In genomic region chr17:42130310-42130936, GRCh38 we compare ENCODE assay signal across 15 cellular contexts. TPM values are rescaled to one million over a fixed set of nuclear protein-coding genes. Genes with fewer than 3 reads are reported as not detected.
A peak's percentile ranks its signal among the peaks of the same experiment; 100 is the strongest.
DNase-seq lines count a peak whose midpoint lies in the region; ATAC-seq, FAIRE-seq and TF ChIP-seq lines count a peak whose summit lies in the region.
"Had no signal": no experiment of that assay in that cellular context is flagged by ENCODE, and none has a peak within 500 bp of the region (broad histone marks: within the 10 kb centered on the region; RNA-seq: fewer than 3 reads in every experiment).

No MANE protein-coding gene starts in this region.

- no peak overlapping the region for H2AFZ ChIP-seq in HepG2 (ENCODE audit: low read length)

- H3K9ac ChIP-seq in HepG2 (ENCODE audit: insufficient read depth, low read depth, low read length), result no peak overlapping the region

- POLR2A ChIA-PET in HepG2 (lab: Yijun Ruan, JAX), result interaction anchor here (1.7 kb wide), 1 partner anchor 9 kb away, joined by 9 read pairs; the partner anchor contains the start of gene KAT2A

- peaks cover 38% of the 10 kb centered on the region for H3K4me1 Mint-ChIP-seq in activated naive CD4-positive, alpha-beta T cell treated with anti-CD3 and anti-CD28 coated beads for 36 hours (ENCODE audit: low read depth)
- H3K4me1 Mint-ChIP-seq in activated naive CD4-positive, alpha-beta T cell treated with anti-CD3 and anti-CD28 coated beads, Interleukin-2, amount 10 ng/mL, durations not matched to agents 7 days and 5 days, result peaks cover 39% of the 10 kb centered on the region
- peaks cover 40% of the 10 kb centered on the region for H3K4me1 Mint-ChIP-seq in activated naive CD8-positive, alpha-beta T cell (ENCODE audit: low read depth)

- peaks cover 15% of the 10 kb centered on the region for H3K36me3 Mint-ChIP-seq in activated naive CD4-positive, alpha-beta T cell treated with anti-CD3 and anti-CD28 coated beads for 36 hours (ENCODE audit: low read depth)
- peaks cover 52% of the 10 kb centered on the region for H3K36me3 Mint-ChIP-seq in activated naive CD4-positive, alpha-beta T cell treated with anti-CD3 and anti-CD28 coated beads, Interleukin-2, amount 10 ng/mL, durations not matched to agents 7 days and 5 days
- H3K36me3 Mint-ChIP-seq in activated naive CD8-positive, alpha-beta T cell, result peaks cover 5% of the 10 kb centered on the region

- peak; percentile 55 for ATAC-seq in HepG2
- ATAC-seq in GM18870 (IDR thresholded peaks at IDR 0.05; ENCODE audit: unreplicated experiment), result no peak

- H3K27ac Mint-ChIP-seq in activated naive CD4-positive, alpha-beta T cell treated with anti-CD3 and anti-CD28 coated beads for 36 hours, result peak overlapping the region; percentile 69
- no peak overlapping the region for H3K27ac Mint-ChIP-seq in activated naive CD4-positive, alpha-beta T cell treated with anti-CD3 and anti-CD28 coated beads, Interleukin-2, amount 10 ng/mL, durations not matched to agents 7 days and 5 days
- H3K27ac Mint-ChIP-seq in activated naive CD8-positive, alpha-beta T cell, result peak overlapping the region; percentile 85

- H3K4me3 ChIP-seq in HepG2 (replicated peaks in 1 of 3; ENCODE audit: insufficient read depth in 1 of 3, low read depth in 2 of 3, low read length in 3 of 3), result no peak overlapping the region

- no peak for FAIRE-seq in HepG2 (lab: Jason Lieb, UNC)
- FAIRE-seq: GM18507 had no signal

- H3K9me3 Mint-ChIP-seq in activated naive CD4-positive, alpha-beta T cell treated with anti-CD3 and anti-CD28 coated beads for 36 hours, result no peaks in the 10 kb centered on the region
- H3K9me3 Mint-ChIP-seq in activated naive CD4-positive, alpha-beta T cell treated with anti-CD3 and anti-CD28 coated beads, Interleukin-2, amount 10 ng/mL, durations not matched to agents 7 days and 5 days, result no peaks in the 10 kb centered on the region
- H3K9me3 Mint-ChIP-seq in activated naive CD8-positive, alpha-beta T cell (ENCODE audit: low read depth), result no peaks in the 10 kb centered on the region

- in situ Hi-C loops in HepG2 (cut with HindIII; ENCODE audit: extremely low pct_ligation_motif_present, low pct_unique_long_range_greater_than_20kb), result no loop called here

- H3K27me3 Mint-ChIP-seq in activated naive CD4-positive, alpha-beta T cell treated with anti-CD3 and anti-CD28 coated beads for 36 hours (ENCODE audit: low read depth), result no peaks in the 10 kb centered on the region
- H3K27me3 Mint-ChIP-seq in activated naive CD4-positive, alpha-beta T cell treated with anti-CD3 and anti-CD28 coated beads, Interleukin-2, amount 10 ng/mL, durations not matched to agents 7 days and 5 days, result no peaks in the 10 kb centered on the region
- no peaks in the 10 kb centered on the region for H3K27me3 Mint-ChIP-seq in activated naive CD8-positive, alpha-beta T cell

- peaks cover 43% of the 10 kb centered on the region for H3K79me2 ChIP-seq in HepG2 (ENCODE audit: insufficient read depth, low read length)

- peaks cover 3% of the 10 kb centered on the region; the same call in 1 of the 2 replicates for H4K20me1 ChIP-seq in HepG2 (ENCODE audit: insufficient read depth, low read length)

- no peak overlapping the region for H3K4me2 ChIP-seq in HepG2 (ENCODE audit: low read depth, low read length)

- TF ChIP-seq CTCF in HepG2 (CRISPR knock-in tag; IDR thresholded peaks at IDR 0.05), result peak; percentile 22

- H3K36me3 ChIP-seq in HepG2 (replicated peaks in 1 of 2; ENCODE audit: control insufficient read depth in 1 of 2, insufficient read depth in 2 of 2, low read length in 2 of 2), result peaks cover 40 to 86% of the 10 kb centered on the region in 2 experiments

- H3K27ac ChIP-seq in HepG2 (ENCODE audit: extremely low read length, insufficient read depth, low read length), result no peak overlapping the region
- peak overlapping the region; percentile 79 for H3K27ac ChIP-seq in temporal lobe (ENCODE audit: low read depth, low read length)

- no peak for TF ChIP-seq POLR2A in HepG2 (IDR thresholded peaks at IDR 0.05; ENCODE audit: insufficient read depth in 1 of 2, low read depth in 2 of 2, low read length in 2 of 2)

- H3K4me3 Mint-ChIP-seq in activated naive CD4-positive, alpha-beta T cell treated with anti-CD3 and anti-CD28 coated beads for 36 hours, result no peak overlapping the region
- no peak overlapping the region for H3K4me3 Mint-ChIP-seq in activated naive CD4-positive, alpha-beta T cell treated with anti-CD3 and anti-CD28 coated beads, Interleukin-2, amount 10 ng/mL, durations not matched to agents 7 days and 5 days
- no peak overlapping the region for H3K4me3 Mint-ChIP-seq in activated naive CD8-positive, alpha-beta T cell

- TF ChIP-seq EP300 in HepG2 (IDR thresholded peaks at IDR 0.05; ENCODE audit: low read depth in 2 of 2, low read length in 2 of 2) (no peak), HepG2 (CRISPR knock-in tag; IDR thresholded peaks at IDR 0.05; ENCODE audit: borderline replicate concordance) (no peak)

- peaks cover 32% of the 10 kb centered on the region for H3K4me1 ChIP-seq in HepG2 (ENCODE audit: insufficient read depth, low read length)

- no peaks in the 10 kb centered on the region for H3K9me3 ChIP-seq in HepG2 (ENCODE audit: low read length)

- 95% methylated on average over 16 of the region's 16 CpGs for WGBS in HepG2 (ENCODE audit: low lambda C conversion rate)

- CTCF ChIA-PET in activated naive CD4-positive, alpha-beta T cell treated with anti-CD3 and anti-CD28 coated beads for 36 hours (lab: Charles Lee), result interaction anchor here (0.6 to 1.9 kb wide), 6 partner anchors 11 to 272 kb away, joined by 3 to 7 read pairs (median 3); no protein-coding TSS in a partner anchor
- CTCF ChIA-PET in activated naive CD4-positive, alpha-beta T cell treated with anti-CD3 and anti-CD28 coated beads, Interleukin-2, amount 10 ng/mL, durations not matched to agents 7 days and 5 days (lab: Charles Lee), result interaction anchor here (0.9 to 3.8 kb wide), 7 partner anchors 11 to 276 kb away, joined by 3 to 17 read pairs (median 4); partner anchors contain the start of gene GHDC
- CTCF ChIA-PET in HepG2 (lab: Yijun Ruan, JAX; ENCODE audit: low intra/inter-chr PET ratio, low total read pairs), result no interaction called here

- intact Hi-C loops in activated naive CD4-positive, alpha-beta T cell treated with anti-CD3 and anti-CD28 coated beads for 36 hours (cut with micrococcal nuclease), result no loop called here
- intact Hi-C loops in HepG2 (cut with micrococcal nuclease; ENCODE audit: unreplicated experiment), result no loop called here

- no TSS peak for BruUV-seq in HepG2 (replicated peaks; lab: Mats Ljungman, UMichigan)

- TF ChIP-seq RAD21 in HepG2 (CRISPR knock-in tag; IDR thresholded peaks at IDR 0.05), result no peak

- DNase-seq in activated naive CD4-positive, alpha-beta T cell treated with anti-CD3 and anti-CD28 coated beads for 36 hours, result no peak
- no peak for DNase-seq in activated naive CD4-positive, alpha-beta T cell treated with anti-CD3 and anti-CD28 coated beads, Interleukin-2, amount 10 ng/mL, durations not matched to agents 7 days and 5 days
- DNase-seq in HepG2 (ENCODE audit: low spot score) (no peak), NCI-H2171 treated with DMSO at 0.1 percent for 48 hours (lab: John Stamatoyannopoulos, UW) (no peak), SW 1271 (lab: John Stamatoyannopoulos, UW) (no peak)
- DNase-seq: ACHN, foreskin melanocyte, NCI-H187 treated with DMSO at 0.1 percent for 48 hours, OCI-M1, T-helper 9 cell had no signal

- H3K27me3 ChIP-seq in HepG2 (ENCODE audit: control insufficient read depth in 1 of 2, insufficient read depth in 2 of 2, low read length in 2 of 2), result no peaks in the 10 kb centered on the region

RNA-seq across cellular contexts. Expression of gene HSPB9, which starts 7.8 kb away (rescaled TPM):
- not detected for total RNA-seq in activated naive CD4-positive, alpha-beta T cell treated with anti-CD3 and anti-CD28 coated beads for 36 hours
- 0.13 and 0.24 TPM in 2 replicates for total RNA-seq in HepG2 (2016; rRNA removed; fragmentation: Illumina TruSeq; extraction: Trizol)
- not detected in 2 replicates for total RNA-seq in HepG2 (2016; cell fraction: cytosol; rRNA removed; fragmentation: Illumina TruSeq; extraction: Trizol; ENCODE audit: low read depth)
- total RNA-seq in HepG2 (2016; cell fraction: insoluble cytoplasmic fraction; rRNA removed; fragmentation: Illumina TruSeq; extraction: Trizol), result 0.09 and 0.24 TPM in 2 replicates
- total RNA-seq in HepG2 (2016; cell fraction: membrane; rRNA removed; fragmentation: Illumina TruSeq; extraction: Trizol), result 0.14 and 0.19 TPM in 2 replicates
- total RNA-seq in HepG2 (2016; cell fraction: nucleus; rRNA removed; fragmentation: Illumina TruSeq; extraction: Trizol), result 0.25 TPM in 1 of 2 replicates, not detected in the other
- polyA plus RNA-seq in HepG2 (2011; rRNA removed), result 0.05 and 0.31 TPM in 2 replicates
- 0.07 and 0.10 TPM in 2 replicates for polyA plus RNA-seq in HepG2 (2011; cell fraction: cytosol; rRNA removed)
- 0.66 and 1.2 TPM in 2 replicates for polyA plus RNA-seq in HepG2 (2011; cell fraction: nucleus; rRNA removed)
- 0.28 and 0.44 TPM in 2 replicates for polyA plus RNA-seq in HepG2 (2012)
- not detected in 2 replicates for polyA plus RNA-seq in HepG2 (2016; cell fraction: cytosol; fragmentation: Illumina TruSeq; extraction: Trizol; ENCODE audit: low read depth)
- not detected in 2 replicates for polyA plus RNA-seq in HepG2 (2016; cell fraction: insoluble cytoplasmic fraction; fragmentation: Illumina TruSeq; extraction: Trizol; ENCODE audit: low read depth)
- 0.09 and 0.14 TPM in 2 replicates for polyA plus RNA-seq in HepG2 (2016; cell fraction: membrane; fragmentation: Illumina TruSeq; extraction: Trizol; ENCODE audit: low read depth)
- 0.55 and 0.56 TPM in 2 replicates for polyA plus RNA-seq in HepG2 (2016; cell fraction: nucleus; fragmentation: Illumina TruSeq; extraction: Trizol; ENCODE audit: insufficient read depth, low read depth)
- polyA minus RNA-seq in HepG2 (2011; rRNA and poly(A)+ RNA removed; ENCODE audit: low replicate concordance), result 0.22 TPM in 1 of 2 replicates, not detected in the other
- polyA minus RNA-seq in HepG2 (2011; cell fraction: cytosol; rRNA and poly(A)+ RNA removed), result not detected in 2 replicates
- not detected in 2 replicates for polyA minus RNA-seq in HepG2 (2011; cell fraction: nucleus; rRNA and poly(A)+ RNA removed)
- not detected for total RNA-seq in temporal lobe
- total RNA-seq: renal cortical epithelial cell had no signal

RNA-seq across cellular contexts. Expression of gene KAT2A, which starts 9.3 kb away (rescaled TPM):
- total RNA-seq in activated naive CD4-positive, alpha-beta T cell treated with anti-CD3 and anti-CD28 coated beads for 36 hours, result 10 to 100 TPM; 57.3 to 59.0 TPM
- 20.2 and 29.1 TPM in 2 replicates for total RNA-seq in HepG2 (2016; rRNA removed; fragmentation: Illumina TruSeq; extraction: Trizol)
- total RNA-seq in HepG2 (2016; cell fraction: cytosol; rRNA removed; fragmentation: Illumina TruSeq; extraction: Trizol; ENCODE audit: low read depth), result 4.7 and 4.9 TPM in 2 replicates
- 16.6 and 30.9 TPM in 2 replicates for total RNA-seq in HepG2 (2016; cell fraction: insoluble cytoplasmic fraction; rRNA removed; fragmentation: Illumina TruSeq; extraction: Trizol)
- 7.0 and 9.1 TPM in 2 replicates for total RNA-seq in HepG2 (2016; cell fraction: membrane; rRNA removed; fragmentation: Illumina TruSeq; extraction: Trizol)
- 51.9 and 59.6 TPM in 2 replicates for total RNA-seq in HepG2 (2016; cell fraction: nucleus; rRNA removed; fragmentation: Illumina TruSeq; extraction: Trizol)
- polyA plus RNA-seq in HepG2 (2011; rRNA removed), result 90.4 and 126 TPM in 2 replicates
- 13.5 and 18.5 TPM in 2 replicates for polyA plus RNA-seq in HepG2 (2011; cell fraction: cytosol; rRNA removed)
- 978 and 1,153 TPM in 2 replicates for polyA plus RNA-seq in HepG2 (2011; cell fraction: nucleus; rRNA removed)
- polyA plus RNA-seq in HepG2 (2012), result 38.7 and 62.0 TPM in 2 replicates
- polyA plus RNA-seq in HepG2 (2016; cell fraction: cytosol; fragmentation: Illumina TruSeq; extraction: Trizol; ENCODE audit: low read depth), result 3.5 and 4.1 TPM in 2 replicates
- polyA plus RNA-seq in HepG2 (2016; cell fraction: insoluble cytoplasmic fraction; fragmentation: Illumina TruSeq; extraction: Trizol; ENCODE audit: low read depth), result 24.7 and 33.4 TPM in 2 replicates
- polyA plus RNA-seq in HepG2 (2016; cell fraction: membrane; fragmentation: Illumina TruSeq; extraction: Trizol; ENCODE audit: low read depth), result 7.9 and 9.2 TPM in 2 replicates
- polyA plus RNA-seq in HepG2 (2016; cell fraction: nucleus; fragmentation: Illumina TruSeq; extraction: Trizol; ENCODE audit: insufficient read depth, low read depth), result 347 and 353 TPM in 2 replicates
- 33.5 and 71.7 TPM in 2 replicates for polyA minus RNA-seq in HepG2 (2011; rRNA and poly(A)+ RNA removed; ENCODE audit: low replicate concordance)
- polyA minus RNA-seq in HepG2 (2011; cell fraction: cytosol; rRNA and poly(A)+ RNA removed), result 7.8 and 9.6 TPM in 2 replicates
- 54.6 and 61.9 TPM in 2 replicates for polyA minus RNA-seq in HepG2 (2011; cell fraction: nucleus; rRNA and poly(A)+ RNA removed)
- total RNA-seq in temporal lobe, result 11.3 TPM

RNA-seq across cellular contexts. Expression of gene DHX58, which starts 17.9 kb away (rescaled TPM):
- total RNA-seq in activated naive CD4-positive, alpha-beta T cell treated with anti-CD3 and anti-CD28 coated beads for 36 hours, result 10 to 100 TPM; 44.4 to 46.3 TPM
- total RNA-seq in HepG2 (2016; rRNA removed; fragmentation: Illumina TruSeq; extraction: Trizol), result 3.9 and 6.7 TPM in 2 replicates
- 1.6 TPM in 2 replicates for total RNA-seq in HepG2 (2016; cell fraction: cytosol; rRNA removed; fragmentation: Illumina TruSeq; extraction: Trizol; ENCODE audit: low read depth)
- 4.7 and 7.5 TPM in 2 replicates for total RNA-seq in HepG2 (2016; cell fraction: insoluble cytoplasmic fraction; rRNA removed; fragmentation: Illumina TruSeq; extraction: Trizol)
- 2.1 and 3.5 TPM in 2 replicates for total RNA-seq in HepG2 (2016; cell fraction: membrane; rRNA removed; fragmentation: Illumina TruSeq; extraction: Trizol)
- 6.4 and 10.0 TPM in 2 replicates for total RNA-seq in HepG2 (2016; cell fraction: nucleus; rRNA removed; fragmentation: Illumina TruSeq; extraction: Trizol)
- 7.8 and 13.5 TPM in 2 replicates for polyA plus RNA-seq in HepG2 (2011; rRNA removed)
- 5.7 TPM in 2 replicates for polyA plus RNA-seq in HepG2 (2011; cell fraction: cytosol; rRNA removed)
- 29.5 and 34.5 TPM in 2 replicates for polyA plus RNA-seq in HepG2 (2011; cell fraction: nucleus; rRNA removed)
- 4.3 and 5.5 TPM in 2 replicates for polyA plus RNA-seq in HepG2 (2012)
- 0.87 and 1.1 TPM in 2 replicates for polyA plus RNA-seq in HepG2 (2016; cell fraction: cytosol; fragmentation: Illumina TruSeq; extraction: Trizol; ENCODE audit: low read depth)
- 3.0 and 5.2 TPM in 2 replicates for polyA plus RNA-seq in HepG2 (2016; cell fraction: insoluble cytoplasmic fraction; fragmentation: Illumina TruSeq; extraction: Trizol; ENCODE audit: low read depth)
- polyA plus RNA-seq in HepG2 (2016; cell fraction: membrane; fragmentation: Illumina TruSeq; extraction: Trizol; ENCODE audit: low read depth), result 1.7 and 1.9 TPM in 2 replicates
- polyA plus RNA-seq in HepG2 (2016; cell fraction: nucleus; fragmentation: Illumina TruSeq; extraction: Trizol; ENCODE audit: insufficient read depth, low read depth), result 16.3 and 17.6 TPM in 2 replicates
- 0.58 and 15.8 TPM in 2 replicates for polyA minus RNA-seq in HepG2 (2011; rRNA and poly(A)+ RNA removed; ENCODE audit: low replicate concordance)
- 1.7 and 2.0 TPM in 2 replicates for polyA minus RNA-seq in HepG2 (2011; cell fraction: cytosol; rRNA and poly(A)+ RNA removed)
- 6.4 and 9.6 TPM in 2 replicates for polyA minus RNA-seq in HepG2 (2011; cell fraction: nucleus; rRNA and poly(A)+ RNA removed)
- total RNA-seq in temporal lobe, result 1.5 TPM

RNA-seq across cellular contexts. Expression of gene RAB5C, which starts 24.4 kb away (rescaled TPM):
- total RNA-seq in activated naive CD4-positive, alpha-beta T cell treated with anti-CD3 and anti-CD28 coated beads for 36 hours, result 10 to 100 TPM; 32.5 to 36.6 TPM
- total RNA-seq in HepG2 (2016; rRNA removed; fragmentation: Illumina TruSeq; extraction: Trizol) (110 and 136 TPM in 2 replicates), temporal lobe (49.4 TPM)
- total RNA-seq in HepG2 (2016; cell fraction: cytosol; rRNA removed; fragmentation: Illumina TruSeq; extraction: Trizol; ENCODE audit: low read depth), result 61.7 and 72.3 TPM in 2 replicates
- 112 and 128 TPM in 2 replicates for total RNA-seq in HepG2 (2016; cell fraction: insoluble cytoplasmic fraction; rRNA removed; fragmentation: Illumina TruSeq; extraction: Trizol)
- 97.4 and 130 TPM in 2 replicates for total RNA-seq in HepG2 (2016; cell fraction: membrane; rRNA removed; fragmentation: Illumina TruSeq; extraction: Trizol)
- 58.3 and 58.4 TPM in 2 replicates for total RNA-seq in HepG2 (2016; cell fraction: nucleus; rRNA removed; fragmentation: Illumina TruSeq; extraction: Trizol)
- polyA plus RNA-seq in HepG2 (2011; rRNA removed), result 123 and 129 TPM in 2 replicates
- 151 and 173 TPM in 2 replicates for polyA plus RNA-seq in HepG2 (2011; cell fraction: cytosol; rRNA removed)
- 63.1 and 63.8 TPM in 2 replicates for polyA plus RNA-seq in HepG2 (2011; cell fraction: nucleus; rRNA removed)
- polyA plus RNA-seq in HepG2 (2012), result 88.1 and 94.6 TPM in 2 replicates
- 121 and 161 TPM in 2 replicates for polyA plus RNA-seq in HepG2 (2016; cell fraction: cytosol; fragmentation: Illumina TruSeq; extraction: Trizol; ENCODE audit: low read depth)
- 256 and 287 TPM in 2 replicates for polyA plus RNA-seq in HepG2 (2016; cell fraction: insoluble cytoplasmic fraction; fragmentation: Illumina TruSeq; extraction: Trizol; ENCODE audit: low read depth)
- 158 and 192 TPM in 2 replicates for polyA plus RNA-seq in HepG2 (2016; cell fraction: membrane; fragmentation: Illumina TruSeq; extraction: Trizol; ENCODE audit: low read depth)
- polyA plus RNA-seq in HepG2 (2016; cell fraction: nucleus; fragmentation: Illumina TruSeq; extraction: Trizol; ENCODE audit: insufficient read depth, low read depth), result 155 and 165 TPM in 2 replicates
- 69.9 and 105 TPM in 2 replicates for polyA minus RNA-seq in HepG2 (2011; rRNA and poly(A)+ RNA removed; ENCODE audit: low replicate concordance)
- polyA minus RNA-seq in HepG2 (2011; cell fraction: cytosol; rRNA and poly(A)+ RNA removed), result 30.2 and 31.4 TPM in 2 replicates
- 15.9 and 19.8 TPM in 2 replicates for polyA minus RNA-seq in HepG2 (2011; cell fraction: nucleus; rRNA and poly(A)+ RNA removed)

RNA-seq across cellular contexts. Expression of gene ZNF385C, which starts 32.1 kb away (rescaled TPM):
- under 1 TPM; 0.36 to 0.77 TPM for total RNA-seq in activated naive CD4-positive, alpha-beta T cell treated with anti-CD3 and anti-CD28 coated beads for 36 hours
- total RNA-seq in HepG2 (2016; rRNA removed; fragmentation: Illumina TruSeq; extraction: Trizol) (2.3 TPM in 2 replicates), temporal lobe (0.49 TPM)
- total RNA-seq in HepG2 (2016; cell fraction: cytosol; rRNA removed; fragmentation: Illumina TruSeq; extraction: Trizol; ENCODE audit: low read depth), result 0.40 and 0.71 TPM in 2 replicates
- total RNA-seq in HepG2 (2016; cell fraction: insoluble cytoplasmic fraction; rRNA removed; fragmentation: Illumina TruSeq; extraction: Trizol), result 1.8 and 2.2 TPM in 2 replicates
- 1.9 and 2.0 TPM in 2 replicates for total RNA-seq in HepG2 (2016; cell fraction: membrane; rRNA removed; fragmentation: Illumina TruSeq; extraction: Trizol)
- 0.97 and 1.3 TPM in 2 replicates for total RNA-seq in HepG2 (2016; cell fraction: nucleus; rRNA removed; fragmentation: Illumina TruSeq; extraction: Trizol)
- polyA plus RNA-seq in HepG2 (2011; rRNA removed), result 5.8 and 6.1 TPM in 2 replicates
- 5.6 and 6.2 TPM in 2 replicates for polyA plus RNA-seq in HepG2 (2011; cell fraction: cytosol; rRNA removed)
- 5.3 and 5.6 TPM in 2 replicates for polyA plus RNA-seq in HepG2 (2011; cell fraction: nucleus; rRNA removed)
- 1.7 and 2.5 TPM in 2 replicates for polyA plus RNA-seq in HepG2 (2012)
- 1.2 and 1.3 TPM in 2 replicates for polyA plus RNA-seq in HepG2 (2016; cell fraction: cytosol; fragmentation: Illumina TruSeq; extraction: Trizol; ENCODE audit: low read depth)
- polyA plus RNA-seq in HepG2 (2016; cell fraction: insoluble cytoplasmic fraction; fragmentation: Illumina TruSeq; extraction: Trizol; ENCODE audit: low read depth), result 5.4 TPM in 2 replicates
- 3.7 and 3.8 TPM in 2 replicates for polyA plus RNA-seq in HepG2 (2016; cell fraction: membrane; fragmentation: Illumina TruSeq; extraction: Trizol; ENCODE audit: low read depth)
- polyA plus RNA-seq in HepG2 (2016; cell fraction: nucleus; fragmentation: Illumina TruSeq; extraction: Trizol; ENCODE audit: insufficient read depth, low read depth), result 4.1 and 4.5 TPM in 2 replicates
- 0.35 and 3.6 TPM in 2 replicates for polyA minus RNA-seq in HepG2 (2011; rRNA and poly(A)+ RNA removed; ENCODE audit: low replicate concordance)
- polyA minus RNA-seq in HepG2 (2011; cell fraction: cytosol; rRNA and poly(A)+ RNA removed), result 1.4 and 2.5 TPM in 2 replicates
- polyA minus RNA-seq in HepG2 (2011; cell fraction: nucleus; rRNA and poly(A)+ RNA removed), result 0.52 and 0.99 TPM in 2 replicates
